Comparison of ENCODE assay signal across 8 cellular contexts in genomic region chr5:79416499-79416898, GRCh38.
DNase-seq lines count a peak whose midpoint lies in the region; ATAC-seq, FAIRE-seq and TF ChIP-seq lines count a peak whose summit lies in the region.

No MANE protein-coding gene starts in this region.

- H3K36me3 ChIP-seq in A673 (ENCODE audit: insufficient read depth, low read length, poor library complexity, severe bottlenecking): no peaks in the 10 kb centered on the region

- H3K4me1 ChIP-seq in A673 (ENCODE audit: insufficient read depth, low read length, poor library complexity, severe bottlenecking): peaks cover 34% of the 10 kb centered on the region

- DNase-seq in A673 (ENCODE audit: low spot score) (peak; percentile 91), WTC11 (ENCODE audit: low spot score) (no peak), UCSD-AML1 (lab: John Stamatoyannopoulos, UW; ENCODE audit: unreplicated experiment) (no peak), T-helper 9 cell (no peak), HTR-8/SVneo (ENCODE audit: insufficient read length, low spot score) (no peak)
- no peak for DNase-seq in stimulated activated CD4-positive, alpha-beta T cell treated with anti-CD3 and anti-CD28 coated beads, Interleukin-4, amount 100 ng/mL, for 24 hours

- no peaks in the 10 kb centered on the region for H3K27me3 Mint-ChIP-seq in WTC11 (ENCODE audit: low read depth)

- peak overlapping the region; percentile 69 for H3K27ac ChIP-seq in A673 (ENCODE audit: low read depth, low read length, poor library complexity, severe bottlenecking)

- FAIRE-seq in HTR-8/SVneo (lab: Jason Lieb, UNC): no peak

- no peaks in the 10 kb centered on the region for H3K9me3 Mint-ChIP-seq in WTC11

- ATAC-seq in GM19023 (IDR thresholded peaks at IDR 0.05; ENCODE audit: unreplicated experiment) (peak; percentile 87), HG03045 (IDR thresholded peaks at IDR 0.05; ENCODE audit: unreplicated experiment) (peak; percentile 89), WTC11 (no peak)

- no peaks in the 10 kb centered on the region for H3K4me1 Mint-ChIP-seq in WTC11

- intact Hi-C loops in A673 (cut with micrococcal nuclease; ENCODE audit: unreplicated experiment): no loop called here

- POLR2A ChIA-PET in A673 (lab: Charles Lee; ENCODE audit: low non-redundant PET): no interaction called here
- POLR2A ChIA-PET in WTC11 (lab: Charles Lee): no interaction called here

- CTCF ChIA-PET in A673 (lab: Charles Lee): no interaction called here
- CTCF ChIA-PET in WTC11 (lab: Charles Lee): interaction anchor here (0.9 kb wide), 1 partner anchor 394 kb away, joined by 3 read pairs; no protein-coding TSS in a partner anchor

- H3K4me3 ChIP-seq in A673 (ENCODE audit: low read depth, low read length, poor library complexity, severe bottlenecking): peak overlapping the region; percentile 37

- H3K36me3 Mint-ChIP-seq in WTC11: no peaks in the 10 kb centered on the region

- no TSS peak for BruUV-seq in A673 (replicated peaks; lab: Mats Ljungman, UMichigan)

- H3K27ac Mint-ChIP-seq in WTC11: 0 out of 2 replicates have a peak overlapping the region, but pooled peaks have one; percentile 58

- no peak for TF ChIP-seq CTCF in A673 (conservative IDR thresholded peaks at IDR 0.05; ENCODE audit: low read depth, low read length)
- TF ChIP-seq CTCF in WTC11 (IDR thresholded peaks at IDR 0.05): no peak

- no peaks in the 10 kb centered on the region for H3K27me3 ChIP-seq in A673 (replicated peaks; ENCODE audit: insufficient read depth, low read depth, low read length, poor library complexity)

- H3K4me3 Mint-ChIP-seq in WTC11: no peak overlapping the region

- no peaks in the 10 kb centered on the region for H3K9me3 ChIP-seq in A673 (ENCODE audit: low read depth, low read length, poor library complexity, severe bottlenecking)

TF ChIP-seq in WTC11, 78 proteins besides CTCF, POLR2A, EP300 and RAD21:
- TF ChIP-seq MYBL2 (CRISPR knock-in tag; IDR thresholded peaks at IDR 0.05) (no peak), FOXP4 (CRISPR knock-in tag; IDR thresholded peaks at IDR 0.05) (no peak), HMGA2 (CRISPR knock-in tag; IDR thresholded peaks at IDR 0.05) (no peak), FOXJ3 (CRISPR knock-in tag; IDR thresholded peaks at IDR 0.05; ENCODE audit: borderline replicate concordance) (no peak)
TF ChIP-seq in WTC11: peak in this region for 0.
